In genomic region chr21:5019120-5019519, GRCh38 we compare ENCODE assay signal across 8 cellular contexts.
DNase-seq lines count a peak whose midpoint lies in the region; ATAC-seq and TF ChIP-seq lines count a peak whose summit lies in the region.
"Not testable (repeated sequence)": the region's sequence is repeated elsewhere in the genome, so short reads cannot be mapped to it uniquely, and the experiment has no call there.

No MANE protein-coding gene starts in this region.

- not testable (repeated sequence) for TF ChIP-seq CTCF in Panc1 (IDR thresholded peaks at IDR 0.05); body of pancreas (IDR thresholded peaks at IDR 0.05)

- H3K9me3 Mint-ChIP-seq in stimulated activated naive B cell treated with anti-CD40 and anti-IgM and Interleukin-4, amounts not matched to agents 10 μg/mL and 1 μg/mL and 100 μg/mL, for 72 hours = not testable (repeated sequence)

- not testable (repeated sequence) for H3K36me3 Mint-ChIP-seq in stimulated activated naive B cell treated with anti-CD40 and anti-IgM and Interleukin-4, amounts not matched to agents 10 μg/mL and 1 μg/mL and 100 μg/mL, for 72 hours

- POLR2A ChIA-PET in Panc1 (lab: Charles Lee) = not testable (repeated sequence)

- ATAC-seq in GM18505 (IDR thresholded peaks at IDR 0.05; ENCODE audit: unreplicated experiment) = peak; percentile 45
- peak; percentile 39 for ATAC-seq in GM19328 (IDR thresholded peaks at IDR 0.05; ENCODE audit: unreplicated experiment)
- ATAC-seq in GM21576 (IDR thresholded peaks at IDR 0.05; ENCODE audit: unreplicated experiment) = peak; percentile 52
- peak; percentile 46 for ATAC-seq in HG02885 (IDR thresholded peaks at IDR 0.05; ENCODE audit: poor library complexity, unreplicated experiment)
- peak; percentile 60 for ATAC-seq in HG03175 (IDR thresholded peaks at IDR 0.05; ENCODE audit: unreplicated experiment)
- ATAC-seq in Panc1 = peak; percentile 71
- peak; percentile 26 for ATAC-seq in body of pancreas
- ATAC-seq in stimulated activated naive B cell treated with anti-CD40 and anti-IgM and Interleukin-4, amounts not matched to agents 10 μg/mL and 1 μg/mL and 100 μg/mL, for 72 hours (replicated peaks) = peak; percentile 61 to 64

- H3K27ac Mint-ChIP-seq in stimulated activated naive B cell treated with anti-CD40 and anti-IgM and Interleukin-4, amounts not matched to agents 10 μg/mL and 1 μg/mL and 100 μg/mL, for 72 hours = not testable (repeated sequence)

- H3K4me3 ChIP-seq in Panc1 (ENCODE audit: low read depth in 2 of 2, low read length in 2 of 2); body of pancreas: not testable (repeated sequence)

- not testable (repeated sequence) for H3K27ac ChIP-seq in Panc1 (ENCODE audit: low read length); body of pancreas

- not testable (repeated sequence) for TF ChIP-seq POLR2A in GM18505 (IDR thresholded peaks at IDR 0.05; ENCODE audit: borderline replicate concordance, extremely low read depth, insufficient read depth, insufficient read length); body of pancreas (IDR thresholded peaks at IDR 0.05)

- in situ Hi-C loops in Panc1 (cut with HindIII; ENCODE audit: low pct_unique_long_range_greater_than_20kb, low sequenced_read_pairs) = not testable (repeated sequence)

- intact Hi-C loops in Panc1 (cut with micrococcal nuclease; ENCODE audit: unreplicated experiment); body of pancreas (cut with DNase I): not testable (repeated sequence)

- H3K9me3 ChIP-seq in Panc1 (ENCODE audit: control insufficient read depth, insufficient read depth, low read depth, low read length); body of pancreas: not testable (repeated sequence)

- not testable (repeated sequence) for H3K4me3 Mint-ChIP-seq in stimulated activated naive B cell treated with anti-CD40 and anti-IgM and Interleukin-4, amounts not matched to agents 10 μg/mL and 1 μg/mL and 100 μg/mL, for 72 hours

- CTCF ChIA-PET in Panc1 (lab: Charles Lee) = not testable (repeated sequence)

- WGBS in body of pancreas, 2 donors = no CpG with 5 or more reads among the region's 15 CpGs

- not testable (repeated sequence) for H3K4me1 ChIP-seq in Panc1 (ENCODE audit: control insufficient read depth, insufficient read depth, low read length); body of pancreas

- not testable (repeated sequence) for H3K27me3 ChIP-seq in Panc1 (ENCODE audit: control insufficient read depth, insufficient read depth, low read length); body of pancreas

- BruUV-seq in Panc1 (replicated peaks; lab: Mats Ljungman, UMichigan) = not testable (repeated sequence)

- not testable (repeated sequence) for DNase-seq in Panc1 (ENCODE audit: low read depth, low spot score); body of pancreas; stimulated activated naive B cell treated with anti-CD40 and anti-IgM and Interleukin-4, amounts not matched to agents 10 μg/mL and 1 μg/mL and 100 μg/mL, for 72 hours

- H3K36me3 ChIP-seq in Panc1 (ENCODE audit: control insufficient read depth, insufficient read depth, low read length); body of pancreas (replicated peaks in 1 of 2; ENCODE audit: insufficient read depth in 1 of 2, low read depth in 2 of 2): not testable (repeated sequence)

- not testable (repeated sequence) for H3K27me3 Mint-ChIP-seq in stimulated activated naive B cell treated with anti-CD40 and anti-IgM and Interleukin-4, amounts not matched to agents 10 μg/mL and 1 μg/mL and 100 μg/mL, for 72 hours

- H3K4me1 Mint-ChIP-seq in stimulated activated naive B cell treated with anti-CD40 and anti-IgM and Interleukin-4, amounts not matched to agents 10 μg/mL and 1 μg/mL and 100 μg/mL, for 72 hours = not testable (repeated sequence)
